ENCODE assay signal across 33 cellular contexts in the genomic region with DNA sequence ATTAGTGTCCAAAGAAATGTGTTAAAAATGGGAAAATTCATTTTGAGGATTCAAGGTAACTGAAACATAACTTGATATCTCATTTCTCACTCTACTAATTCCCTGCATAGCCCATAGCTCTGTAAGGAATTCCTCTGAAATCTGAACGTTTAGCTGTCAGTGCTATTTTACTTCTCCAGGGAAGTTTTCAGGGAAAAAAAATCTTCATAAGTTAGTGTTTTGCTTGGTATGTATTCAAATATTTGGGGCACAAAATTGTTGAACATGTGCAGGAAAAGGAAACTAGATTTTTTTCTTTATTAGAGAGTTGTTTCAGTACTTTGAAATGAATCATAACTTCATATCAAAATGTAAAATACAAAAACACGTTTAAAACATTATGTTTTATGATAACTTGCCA.
"Had no signal": no experiment of that assay in that cellular context is flagged by ENCODE, and none has a peak within 500 bp of the region (broad histone marks: within the 10 kb centered on the region; RNA-seq: fewer than 3 reads in every experiment).

No MANE protein-coding gene starts in this region.

- H3K4me1 Mint-ChIP-seq: activated CD4-positive, alpha-beta T cell treated with anti-CD3 and anti-CD28 coated beads for 36 hours; activated naive CD8-positive, alpha-beta T cell treated with anti-CD3 and anti-CD28 coated beads for 36 hours; naive B cell; nephron progenitor cell; stimulated activated memory B cell treated with anti-CD40 and anti-IgM and Interleukin-4, amounts not matched to agents 10 μg/mL and 1 μg/mL and 100 μg/mL, for 72 hours; stimulated activated naive CD8-positive, alpha-beta T cell treated with anti-CD3 and anti-CD28 coated beads, Interleukin-15, amount 100 ng/mL, for 72 hours had no signal

- H3K4me2 ChIP-seq: hepatocyte, smooth muscle cell had no signal

- FAIRE-seq: keratinocyte, pancreas had no signal

- H3K79me2 ChIP-seq: hepatocyte had no signal

- DNase-seq: activated CD4-positive, alpha-beta T cell treated with anti-CD3 and anti-CD28 coated beads for 36 hours; activated CD4-positive, alpha-beta T cell treated with anti-CD3 and anti-CD28 coated beads, Interleukin-2, amount 50 U/mL, for 48 hours; activated CD4-positive, CD25-positive, alpha-beta regulatory T cell; activated CD8-positive, alpha-beta memory T cell treated with anti-CD3 and anti-CD28 coated beads for 24 hours; activated effector memory CD4-positive, alpha-beta T cell treated with Interleukin-2 at 50 U/mL for 16 hours; activated naive CD4-positive, alpha-beta T cell treated with anti-CD3 and anti-CD28 coated beads for 36 hours; activated naive CD8-positive, alpha-beta T cell treated with anti-CD3 and anti-CD28 coated beads for 36 hours; brain microvascular endothelial cell; dermis blood vessel endothelial cell; effector memory CD4-positive, alpha-beta T cell; left colon; mammary epithelial cell; naive B cell; nephron progenitor cell; pancreas; retina; stimulated activated CD4-positive, alpha-beta T cell treated with anti-CD3 and anti-CD28 coated beads, Interleukin-1b, Interleukin-23, amount 100 ng/mL, for 48 hours; stimulated activated CD4-positive, alpha-beta T cell treated with anti-CD3 and anti-CD28 coated beads, Interleukin-4, amount 100 ng/mL, for 4 hours; stimulated activated CD8-positive, alpha-beta memory T cell treated with anti-CD3 and anti-CD28 coated beads, Interleukin-4, amount 100 ng/mL, for 48 hours; stimulated activated naive CD8-positive, alpha-beta T cell treated with anti-CD3 and anti-CD28 coated beads, Interleukin-15, amount 100 ng/mL, for 72 hours; thyroid gland; upper lobe of left lung had no signal

- H3K36me3 ChIP-seq: ascending aorta, brain microvascular endothelial cell, gastroesophageal sphincter, neutrophil, pancreas, prostate gland, thyroid gland, upper lobe of left lung, vagina had no signal

- H3K9me3 Mint-ChIP-seq: activated naive CD4-positive, alpha-beta T cell treated with anti-CD3 and anti-CD28 coated beads for 36 hours; activated naive CD8-positive, alpha-beta T cell treated with anti-CD3 and anti-CD28 coated beads for 36 hours; nephron progenitor cell; stimulated activated memory B cell treated with anti-CD40 and anti-IgM and Interleukin-4, amounts not matched to agents 10 μg/mL and 1 μg/mL and 100 μg/mL, for 72 hours; stimulated activated naive CD8-positive, alpha-beta T cell treated with anti-CD3 and anti-CD28 coated beads, Interleukin-15, amount 100 ng/mL, for 72 hours had no signal

- H3K4me1 ChIP-seq: ascending aorta, gastroesophageal sphincter, pancreas, prostate gland, thyroid gland, upper lobe of left lung, vagina had no signal

- H3K27me3 Mint-ChIP-seq: activated CD4-positive, alpha-beta T cell treated with anti-CD3 and anti-CD28 coated beads for 36 hours; activated naive CD8-positive, alpha-beta T cell treated with anti-CD3 and anti-CD28 coated beads for 36 hours; naive B cell; stimulated activated memory B cell treated with anti-CD40 and anti-IgM and Interleukin-4, amounts not matched to agents 10 μg/mL and 1 μg/mL and 100 μg/mL, for 72 hours; stimulated activated naive CD8-positive, alpha-beta T cell treated with anti-CD3 and anti-CD28 coated beads, Interleukin-15, amount 100 ng/mL, for 72 hours had no signal

- H3K9me3 ChIP-seq: gastroesophageal sphincter, neutrophil, pancreas, prostate gland, thyroid gland, vagina had no signal

- H3K27ac ChIP-seq: ascending aorta, brain microvascular endothelial cell, gastroesophageal sphincter, hepatocyte, neutrophil, pancreas, prostate gland, thyroid gland, upper lobe of left lung, vagina had no signal

- H3K27me3 ChIP-seq: ascending aorta, brain microvascular endothelial cell, gastroesophageal sphincter, hepatocyte, neutrophil, pancreas, thyroid gland, upper lobe of left lung, vagina had no signal

- ATAC-seq: activated CD4-positive, alpha-beta T cell treated with anti-CD3 and anti-CD28 coated beads for 36 hours; esophagus mucosa; gastroesophageal sphincter; left colon; pancreas; sciatic nerve; stimulated activated memory B cell treated with anti-CD40 and anti-IgM and Interleukin-4, amounts not matched to agents 10 μg/mL and 1 μg/mL and 100 μg/mL, for 72 hours; stimulated activated naive CD8-positive, alpha-beta T cell treated with anti-CD3 and anti-CD28 coated beads, Interleukin-15, amount 100 ng/mL, for 72 hours had no signal

- H3K27ac Mint-ChIP-seq: activated CD4-positive, alpha-beta T cell treated with anti-CD3 and anti-CD28 coated beads for 36 hours; activated naive CD4-positive, alpha-beta T cell treated with anti-CD3 and anti-CD28 coated beads for 36 hours; activated naive CD8-positive, alpha-beta T cell treated with anti-CD3 and anti-CD28 coated beads for 36 hours; naive B cell; nephron progenitor cell; stimulated activated memory B cell treated with anti-CD40 and anti-IgM and Interleukin-4, amounts not matched to agents 10 μg/mL and 1 μg/mL and 100 μg/mL, for 72 hours; stimulated activated naive CD8-positive, alpha-beta T cell treated with anti-CD3 and anti-CD28 coated beads, Interleukin-15, amount 100 ng/mL, for 72 hours had no signal

- H3K4me3 ChIP-seq: ascending aorta, gastroesophageal sphincter, hepatocyte, pancreas, prostate gland, smooth muscle cell, thyroid gland, upper lobe of left lung, vagina had no signal

- H3K36me3 Mint-ChIP-seq: activated naive CD8-positive, alpha-beta T cell treated with anti-CD3 and anti-CD28 coated beads for 36 hours; naive B cell; stimulated activated memory B cell treated with anti-CD40 and anti-IgM and Interleukin-4, amounts not matched to agents 10 μg/mL and 1 μg/mL and 100 μg/mL, for 72 hours had no signal

- H2AFZ ChIP-seq: hepatocyte had no signal

- H3K4me3 Mint-ChIP-seq: activated CD4-positive, alpha-beta T cell treated with anti-CD3 and anti-CD28 coated beads for 36 hours; activated naive CD4-positive, alpha-beta T cell treated with anti-CD3 and anti-CD28 coated beads for 36 hours; activated naive CD8-positive, alpha-beta T cell treated with anti-CD3 and anti-CD28 coated beads for 36 hours; naive B cell; nephron progenitor cell; stimulated activated memory B cell treated with anti-CD40 and anti-IgM and Interleukin-4, amounts not matched to agents 10 μg/mL and 1 μg/mL and 100 μg/mL, for 72 hours; stimulated activated naive CD8-positive, alpha-beta T cell treated with anti-CD3 and anti-CD28 coated beads, Interleukin-15, amount 100 ng/mL, for 72 hours had no signal
